18 cellular contexts compared by ENCODE assay signal in genomic region chr10:46309511-46310142, GRCh38. TPM values are rescaled to one million over a fixed set of nuclear protein-coding genes. Genes with fewer than 3 reads are reported as not detected.
A peak's percentile ranks its signal among the peaks of the same experiment; 100 is the strongest.
DNase-seq lines count a peak whose midpoint lies in the region; ATAC-seq and TF ChIP-seq lines count a peak whose summit lies in the region.
"Had no signal": no experiment of that assay in that cellular context is flagged by ENCODE, and none has a peak within 500 bp of the region (broad histone marks: within the 10 kb centered on the region; RNA-seq: fewer than 3 reads in every experiment).

No MANE protein-coding gene starts in this region.

- no peak for TF ChIP-seq POLR2A in testis (IDR thresholded peaks at IDR 0.05)

- no peak overlapping the region for H3K4ac ChIP-seq in neuronal stem cell (ENCODE audit: low read length)

- no peaks in the 10 kb centered on the region for H3K4me1 Mint-ChIP-seq in T-helper 17 cell
- H3K4me1 Mint-ChIP-seq: CD8-positive, alpha-beta memory T cell had no signal

- H3K9me3 ChIP-seq in T-helper 17 cell (ENCODE audit: control insufficient read depth, low read length, poor library complexity, severe bottlenecking) (no peaks in the 10 kb centered on the region), neuronal stem cell (replicated peaks in 1 of 2; ENCODE audit: control insufficient read depth in 2 of 2, insufficient read depth in 1 of 2, low read depth in 1 of 2, low read length in 2 of 2) (no peaks in the 10 kb centered on the region), testis (no peaks in the 10 kb centered on the region), lower lobe of right lung (no peaks in the 10 kb centered on the region)
- H3K9me3 ChIP-seq: BE2C had no signal

- H3K4me2 ChIP-seq in neuronal stem cell (ENCODE audit: insufficient read depth, low read length, poor library complexity, severe bottlenecking), result no peak overlapping the region
- H3K4me2 ChIP-seq: KMS-11 had no signal

- peak overlapping the region; percentile 24 for H2BK15ac ChIP-seq in neuronal stem cell (ENCODE audit: low read length)

- DNase-seq in activated effector memory CD4-positive, alpha-beta T cell treated with anti-CD3 and anti-CD28 coated beads, Interleukin-2, amount 50 U/mL, for 16 hours, result peak; percentile 53
- DNase-seq in activated effector memory CD4-positive, alpha-beta T cell treated with Interleukin-2 at 50 U/mL for 16 hours, result no peak
- DNase-seq in T-helper 17 cell, result no peak
- DNase-seq in neuronal stem cell (ENCODE audit: low spot score), result no peak
- DNase-seq in testis, result peak; percentile 2
- no peak for DNase-seq in lower lobe of right lung
- no peak for DNase-seq in DMS53 (lab: John Stamatoyannopoulos, UW)
- DNase-seq: BE2C; CD8-positive, alpha-beta memory T cell; NCI-H1417; NCI-H1930; NCI-H226; NCI-H524 treated with DMSO at 0.1 percent for 48 hours; RPMI8226; SIG-M5 had no signal

- no peak overlapping the region for H2AFZ ChIP-seq in neuronal stem cell (ENCODE audit: low read length)

- no peak overlapping the region for H2BK5ac ChIP-seq in neuronal stem cell (ENCODE audit: low read length)

- H3K4me3 ChIP-seq in neuronal stem cell (ENCODE audit: low read length in 2 of 2) (peak overlapping the region in 1 of 2 donors; percentile 32), testis (no peak overlapping the region), lower lobe of right lung (no peak overlapping the region)

- no peak overlapping the region for H3K14ac ChIP-seq in neuronal stem cell (ENCODE audit: low read length)

- no peak overlapping the region for H3K23ac ChIP-seq in neuronal stem cell (ENCODE audit: low read depth, low read length, poor library complexity)

- no CpG with 5 or more reads among the region's 9 CpGs for WGBS in neuronal stem cell (ENCODE audit: extremely low coverage in 2 of 2, insufficient read length in 2 of 2, insufficient replicate concordance in 1 of 2), 2 donors
- 91 to 92% methylated on average over 7 to 9 of the region's 9 CpGs for WGBS in testis, 2 donors

- H3K9ac ChIP-seq in neuronal stem cell (ENCODE audit: low read depth, low read length, poor library complexity), result no peak overlapping the region
- H3K9ac ChIP-seq: KMS-11 had no signal

- no peak for TF ChIP-seq CTCF in testis (IDR thresholded peaks at IDR 0.05)
- TF ChIP-seq CTCF in lower lobe of right lung (IDR thresholded peaks at IDR 0.05), result no peak

- H3K4me1 ChIP-seq in neuronal stem cell (ENCODE audit: control insufficient read depth in 2 of 2, insufficient read depth in 1 of 2, low read depth in 1 of 2, low read length in 2 of 2) (no peaks in the 10 kb centered on the region), testis (no peaks in the 10 kb centered on the region), lower lobe of right lung (no peaks in the 10 kb centered on the region)
- H3K4me1 ChIP-seq: BE2C had no signal

- no peak overlapping the region for H4K91ac ChIP-seq in neuronal stem cell (ENCODE audit: low read depth, low read length, poor library complexity)

- H3K4me3 Mint-ChIP-seq in T-helper 17 cell, result peak overlapping the region; percentile 52
- H3K4me3 Mint-ChIP-seq: CD8-positive, alpha-beta memory T cell had no signal

- no peak overlapping the region for H3K27ac ChIP-seq in neuronal stem cell (replicated peaks; ENCODE audit: low read length)
- no peak overlapping the region for H3K27ac ChIP-seq in testis
- H3K27ac ChIP-seq in lower lobe of right lung, result no peak overlapping the region
- H3K27ac ChIP-seq: KMS-11 had no signal

- ATAC-seq in T-helper 17 cell, result no peak
- ATAC-seq in lower lobe of right lung, result no peak
- ATAC-seq in HG02884 (IDR thresholded peaks at IDR 0.05; ENCODE audit: unreplicated experiment), result no peak

- H3K18ac ChIP-seq in neuronal stem cell (ENCODE audit: low read length), result peak overlapping the region; percentile 73

- no peaks in the 10 kb centered on the region for H3K79me1 ChIP-seq in neuronal stem cell (ENCODE audit: low read depth, low read length)

- H3K27me3 ChIP-seq in neuronal stem cell (ENCODE audit: control insufficient read depth in 3 of 3, insufficient read depth in 3 of 3, low read depth in 1 of 3, low read length in 3 of 3), result peaks cover 0 to 2% (median 0%) of the 10 kb centered on the region in 3 experiments
- H3K27me3 ChIP-seq in testis, result no peaks in the 10 kb centered on the region
- no peaks in the 10 kb centered on the region for H3K27me3 ChIP-seq in lower lobe of right lung (ENCODE audit: low read depth)
- H3K27me3 ChIP-seq: BE2C had no signal

- peak overlapping the region; percentile 34 for H2AK5ac ChIP-seq in neuronal stem cell (ENCODE audit: low read depth, low read length)

- no peaks in the 10 kb centered on the region for H3K36me3 ChIP-seq in neuronal stem cell (replicated peaks in 1 of 2; ENCODE audit: control insufficient read depth in 2 of 2, insufficient read depth in 2 of 2, low read length in 2 of 2)
- H3K36me3 ChIP-seq in testis (ENCODE audit: low read depth, missing control alignments), result no peaks in the 10 kb centered on the region
- no peaks in the 10 kb centered on the region for H3K36me3 ChIP-seq in lower lobe of right lung
- H3K36me3 ChIP-seq: BE2C had no signal

- no peaks in the 10 kb centered on the region for H3K36me3 Mint-ChIP-seq in T-helper 17 cell (ENCODE audit: low read depth)
- H3K36me3 Mint-ChIP-seq: CD8-positive, alpha-beta memory T cell had no signal

- peak overlapping the region; percentile 25 for H2BK120ac ChIP-seq in neuronal stem cell (ENCODE audit: low read depth, low read length)

- no peak overlapping the region for H4K8ac ChIP-seq in neuronal stem cell (ENCODE audit: low read depth, low read length)

- peaks cover 12% of the 10 kb centered on the region for H3K27me3 Mint-ChIP-seq in T-helper 17 cell

- H2BK12ac ChIP-seq in neuronal stem cell (ENCODE audit: low read length), result no peak overlapping the region

- intact Hi-C loops in testis (cut with DNase I; ENCODE audit: low total_unique reads) (no loop called here), lower lobe of right lung (cut with DNase I) (no loop called here)

- no peak overlapping the region for H3K27ac Mint-ChIP-seq in T-helper 17 cell

RNA-seq across cellular contexts. Expression of gene ANTXRL, which starts 22.8 kb away (rescaled TPM):
- total RNA-seq in T-helper 17 cell (not detected), testis (10 to 100 TPM; 10.7 to 26.5 TPM), lower lobe of right lung (not detected)
- not detected for polyA plus RNA-seq in neuronal stem cell (2013, experiment 1 of 2)
- polyA plus RNA-seq in neuronal stem cell (2013, experiment 2 of 2), result not detected
- polyA plus RNA-seq in testis (ENCODE audit: insufficient read depth, low read depth, low replicate concordance), result 23.7 TPM
- total RNA-seq: CD8-positive, alpha-beta memory T cell; H4 had no signal
- polyA plus RNA-seq: CD8-positive, alpha-beta memory T cell had no signal

Comparison
In these comparisons a context has a peak if more than half of its experiments do, and no peak if none do; other contexts are left out.
1. DNase-seq: peak in activated effector memory CD4-positive, alpha-beta T cell treated with anti-CD3 and anti-CD28 coated beads, Interleukin-2, amount 50 U/mL, for 16 hours (single experiment) and testis (single experiment); none in activated effector memory CD4-positive, alpha-beta T cell treated with Interleukin-2 at 50 U/mL for 16 hours (single experiment), T-helper 17 cell (0 of 3), neuronal stem cell (single experiment), lower lobe of right lung (single experiment) and DMS53 (single experiment).
2. RNA of gene ANTXRL, which starts 22.8 kb away (total RNA-seq): 10.7 to 26.5 TPM in testis; not detected in T-helper 17 cell and not detected in lower lobe of right lung (single experiment); every median in the first group is over 10 times any median in the second.